Comparison of ENCODE assay signal across 23 cellular contexts in genomic region chr5:69454460-69455249, GRCh38. TPM values are rescaled to one million over a fixed set of nuclear protein-coding genes. Genes with fewer than 3 reads are reported as not detected.
DNase-seq lines count a peak whose midpoint lies in the region; ATAC-seq, FAIRE-seq and TF ChIP-seq lines count a peak whose summit lies in the region.
"Had no signal": no experiment of that assay in that cellular context is flagged by ENCODE, and none has a peak within 500 bp of the region (broad histone marks: within the 10 kb centered on the region; RNA-seq: fewer than 3 reads in every experiment).

No MANE protein-coding gene starts in this region.

- ATAC-seq in left lung: peak; percentile 55
- ATAC-seq in pancreas: peak; percentile 22 to 43 (median 36)
- no peak for ATAC-seq in HG03378 (IDR thresholded peaks at IDR 0.05; ENCODE audit: unreplicated experiment)
- ATAC-seq: CD8-positive, alpha-beta T cell; heart right ventricle had no signal

- H3K4me3 ChIP-seq in left lung (no peak overlapping the region), pancreas (peak overlapping the region in 1 of 4 donors; percentile 9)
- H3K4me3 ChIP-seq: heart right ventricle, sigmoid colon, vagina had no signal

- no peak for FAIRE-seq in pancreas (lab: Jason Lieb, UNC)
- FAIRE-seq: islet of Langerhans had no signal

- TF ChIP-seq CTCF in left lung (IDR thresholded peaks at IDR 0.05): no peak
- TF ChIP-seq CTCF in pancreas (IDR thresholded peaks at IDR 0.05): no peak

- H3K36me3 ChIP-seq in ES-I3 (ENCODE audit: insufficient read depth, low read length) (no peaks in the 10 kb centered on the region), left lung (no peaks in the 10 kb centered on the region), pancreas (no peaks in the 10 kb centered on the region)
- H3K36me3 ChIP-seq: heart right ventricle, neutrophil, sigmoid colon, vagina had no signal

- TF ChIP-seq POLR2A in erythroblast (IDR thresholded peaks at IDR 0.05; ENCODE audit: low read length): no peak

- H3K27me3 ChIP-seq in left lung (no peaks in the 10 kb centered on the region), pancreas (no peaks in the 10 kb centered on the region)
- H3K27me3 ChIP-seq: neutrophil, sigmoid colon, vagina had no signal

- H3K27ac ChIP-seq in left lung: peak overlapping the region in 1 of 2 donors; percentile 9
- peak overlapping the region in 2 of 4 donors; percentile 90 to 96 for H3K27ac ChIP-seq in pancreas
- H3K27ac ChIP-seq: heart right ventricle, neutrophil, sigmoid colon, vagina had no signal

- H3K4me1 ChIP-seq in ES-I3 (ENCODE audit: insufficient read depth, low read length) (peaks cover 6% of the 10 kb centered on the region), left lung (no peaks in the 10 kb centered on the region), pancreas (peaks cover 8 to 41% (median 27%) of the 10 kb centered on the region in 3 donors)
- H3K4me1 ChIP-seq: heart right ventricle, sigmoid colon, vagina had no signal

- DNase-seq in SK-N-DZ (ENCODE audit: low spot score) (peak; percentile 6), left lung (no peak), pancreas (peak in 1 of 6 donors; percentile 28), erythroblast (lab: John Stamatoyannopoulos, UW) (no peak), posterior vena cava (ENCODE audit: low spot score) (no peak), HPDE6-E6E7 (ENCODE audit: extremely low spot score) (no peak)
- DNase-seq: activated CD4-positive, alpha-beta T cell treated with anti-CD3 and anti-CD28 coated beads, Interleukin-2, amount 50 U/mL, for 1 hour; amygdala; caudate nucleus; CD8-positive, alpha-beta T cell; effector memory CD4-positive, alpha-beta T cell; heart right ventricle; mesenchymal stem cell; NCI-H146; NCI-H345; sigmoid colon; stimulated activated CD4-positive, alpha-beta T cell treated with anti-CD3 and anti-CD28 coated beads, Interleukin-1b, Interleukin-23, amount 100 ng/mL, for 48 hours; T-cell had no signal

- peak overlapping the region; percentile 53; the same call in 1 of the 2 replicates for H3K9ac ChIP-seq in ES-I3 (ENCODE audit: low read depth, low read length)

- 46 to 53% methylated on average over 8 of the region's 8 CpGs for WGBS in pancreas, 2 donors

- intact Hi-C loops in left lung (cut with DNase I): no loop called here
- intact Hi-C loops in pancreas (cut with DNase I): loop anchor here in 1 of 3 donors (5.0 kb wide), 1 partner anchor 37 kb away; the partner anchor contains the start of gene MARVELD2
- intact Hi-C loops in posterior vena cava (cut with DNase I): loop anchor here in 1 of 2 donors (2.0 kb wide), 1 partner anchor 14 kb away; no protein-coding TSS in a partner anchor

- H3K9me3 ChIP-seq in ES-I3 (ENCODE audit: control insufficient read depth, insufficient read depth, low read length) (no peaks in the 10 kb centered on the region), left lung (no peaks in the 10 kb centered on the region), pancreas (no peaks in the 10 kb centered on the region)
- H3K9me3 ChIP-seq: heart right ventricle, neutrophil, sigmoid colon, vagina had no signal

RNA-seq across cellular contexts. Expression of gene OCLN, which starts 37.9 kb away (rescaled TPM):
- polyA plus RNA-seq in SK-N-DZ (2014; cell fraction: cytosol; rRNA removed): 0.20 and 0.51 TPM in 2 replicates
- polyA plus RNA-seq in SK-N-DZ (2014; cell fraction: nucleus; rRNA removed): 1.7 and 3.0 TPM in 2 replicates
- total RNA-seq in left lung (100 to 1,000 TPM in 1 of 2 donors, 10 to 100 TPM in 1; 85.7 to 124 TPM), pancreas (100 to 1,000 TPM in 1 of 6 donors, 10 to 100 TPM in 5; 38.5 to 107 (median 44.7) TPM), posterior vena cava (1 to 10 TPM; 1.9 TPM)
- 10 to 100 TPM; 10.9 to 12.9 TPM for polyA plus RNA-seq in pancreas

RNA-seq across cellular contexts. Expression of gene MARVELD2, which starts 39.7 kb away (rescaled TPM):
- 0.08 TPM in 1 of 2 replicates, not detected in the other for polyA plus RNA-seq in SK-N-DZ (2014; cell fraction: cytosol; rRNA removed)
- polyA plus RNA-seq in SK-N-DZ (2014; cell fraction: nucleus; rRNA removed): 0.44 TPM in 1 of 2 replicates, not detected in the other
- total RNA-seq in left lung (10 to 100 TPM; 24.6 to 38.3 TPM), pancreas (10 to 100 TPM; 15.5 to 34.7 (median 21.0) TPM), posterior vena cava (under 1 TPM; 0.56 to 1.00 TPM)
- 1 to 10 TPM; 4.0 to 5.6 TPM for polyA plus RNA-seq in pancreas

Comparison
In these comparisons a context has a peak if more than half of its experiments do, and no peak if none do; other contexts are left out.
1. RNA of gene OCLN, which starts 37.9 kb away (total RNA-seq): 85.7 to 124 TPM in left lung and 38.5 to 107 TPM in pancreas; 1.9 TPM in posterior vena cava; every median in the first group is over 10 times any median in the second.
2. RNA of gene MARVELD2, which starts 39.7 kb away (total RNA-seq): 24.6 to 38.3 TPM in left lung and 15.5 to 34.7 TPM in pancreas; 0.56 to 1.00 TPM in posterior vena cava; every median in the first group is over 4 times any median in the second.